Comparison of ENCODE assay signal across 1 cellular context in genomic region chr7:81812514-81813472, GRCh38.
TF ChIP-seq lines count a peak whose summit lies in the region.

No MANE protein-coding gene starts in this region.

TF ChIP-seq in WTC11, 78 proteins besides CTCF, POLR2A, EP300 and RAD21 (continued from another document):
- no peak for TF ChIP-seq FOXP4 (CRISPR knock-in tag; IDR thresholded peaks at IDR 0.05)
TF ChIP-seq in WTC11: peak in this region for 0.
